In genomic region chr18:2134364-2134763, GRCh38 we compare ENCODE assay signal across 1 cellular context.
TF ChIP-seq lines count a peak whose summit lies in the region.

No MANE protein-coding gene starts in this region.

TF ChIP-seq in HepG2, 621 proteins besides CTCF, POLR2A, EP300 and RAD21 (continued from another document):
- TF ChIP-seq MLXIP (CRISPR knock-in tag; IDR thresholded peaks at IDR 0.05; ENCODE audit: borderline replicate concordance), result no peak
- TF ChIP-seq HDAC1 (CRISPR knock-in tag; IDR thresholded peaks at IDR 0.05), result no peak
- TF ChIP-seq, protein P1, sequence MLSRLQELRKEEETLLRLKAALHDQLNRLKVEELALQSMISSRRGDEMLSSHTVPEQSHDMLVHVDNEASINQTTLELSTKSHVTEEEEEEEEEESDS (CRISPR knock-in tag; IDR thresholded peaks at IDR 0.05; ENCODE audit: borderline replicate concordance), result no peak
- no peak for TF ChIP-seq ZNF367 (CRISPR knock-in tag; IDR thresholded peaks at IDR 0.05; ENCODE audit: borderline replicate concordance)
- TF ChIP-seq BCL6 (CRISPR knock-in tag; IDR thresholded peaks at IDR 0.05), result no peak
- no peak for TF ChIP-seq GABPA (IDR thresholded peaks at IDR 0.05; ENCODE audit: low read depth, low read length)
- TF ChIP-seq GABPA (CRISPR knock-in tag; IDR thresholded peaks at IDR 0.05; ENCODE audit: low read depth), result no peak
- no peak for TF ChIP-seq HOXD1 (CRISPR knock-in tag; IDR thresholded peaks at IDR 0.05)
- no peak for TF ChIP-seq CREB1 (IDR thresholded peaks at IDR 0.05)
- no peak for TF ChIP-seq CREB1 (CRISPR knock-in tag; IDR thresholded peaks at IDR 0.05)
